ENCODE assay signal across 14 cellular contexts in genomic region chr7:26534649-26535482, GRCh38.
DNase-seq lines count a peak whose midpoint lies in the region; ATAC-seq and TF ChIP-seq lines count a peak whose summit lies in the region.
"Had no signal": no experiment of that assay in that cellular context is flagged by ENCODE, and none has a peak within 500 bp of the region (broad histone marks: within the 10 kb centered on the region; RNA-seq: fewer than 3 reads in every experiment).

No MANE protein-coding gene starts in this region.

- DNase-seq in NCI-H2171 treated with DMSO at 0.1 percent for 48 hours (lab: John Stamatoyannopoulos, UW) (peak; percentile 28), NCI-H2171 (lab: John Stamatoyannopoulos, UW) (no peak), NCI-H2081 treated with DMSO at 0.1 percent for 48 hours (lab: John Stamatoyannopoulos, UW) (peak; percentile 97), SW480 (ENCODE audit: low spot score) (peak; percentile 78), prostate gland (ENCODE audit: low spot score) (peak; percentile 39), superior temporal gyrus (ENCODE audit: extremely low spot score) (no peak), occipital lobe (lab: John Stamatoyannopoulos, UW) (no peak)
- DNase-seq: foreskin fibroblast, kidney, RPMI8226, T-helper 9 cell had no signal

- no peak for TF ChIP-seq CTCF in prostate gland (IDR thresholded peaks at IDR 0.05)

- no peaks in the 10 kb centered on the region for H3K9me3 ChIP-seq in prostate gland
- H3K9me3 ChIP-seq: thoracic aorta had no signal

- intact Hi-C loops in prostate gland (cut with DNase I), result no loop called here

- no peaks in the 10 kb centered on the region for H3K36me3 ChIP-seq in prostate gland
- H3K36me3 ChIP-seq: thoracic aorta had no signal

- no peak for TF ChIP-seq POLR2A in prostate gland (IDR thresholded peaks at IDR 0.05)

- 32% methylated on average over 17 of the region's 17 CpGs for WGBS in prostate gland

- no peak for ATAC-seq in GM19023 (IDR thresholded peaks at IDR 0.05; ENCODE audit: unreplicated experiment)

- H3K4me1 ChIP-seq in prostate gland (replicated peaks), result peaks cover 8% of the 10 kb centered on the region

- H3K27ac ChIP-seq in prostate gland, result no peak overlapping the region
- H3K27ac ChIP-seq: 22Rv1, thoracic aorta had no signal

- no peak overlapping the region for H3K4me3 ChIP-seq in prostate gland
- H3K4me3 ChIP-seq: thoracic aorta had no signal

- H3K27me3 ChIP-seq in prostate gland (replicated peaks; ENCODE audit: insufficient read depth), result no peaks in the 10 kb centered on the region

Comparison
In these comparisons a context has a peak if more than half of its experiments do, and no peak if none do; other contexts are left out.
1. DNase-seq: peak in NCI-H2171 treated with DMSO at 0.1 percent for 48 hours (single experiment), NCI-H2081 treated with DMSO at 0.1 percent for 48 hours (single experiment), SW480 (single experiment) and prostate gland (single experiment); none in NCI-H2171 (single experiment), superior temporal gyrus (single experiment) and occipital lobe (single experiment).